14 cellular contexts compared by ENCODE assay signal in the genomic region with DNA sequence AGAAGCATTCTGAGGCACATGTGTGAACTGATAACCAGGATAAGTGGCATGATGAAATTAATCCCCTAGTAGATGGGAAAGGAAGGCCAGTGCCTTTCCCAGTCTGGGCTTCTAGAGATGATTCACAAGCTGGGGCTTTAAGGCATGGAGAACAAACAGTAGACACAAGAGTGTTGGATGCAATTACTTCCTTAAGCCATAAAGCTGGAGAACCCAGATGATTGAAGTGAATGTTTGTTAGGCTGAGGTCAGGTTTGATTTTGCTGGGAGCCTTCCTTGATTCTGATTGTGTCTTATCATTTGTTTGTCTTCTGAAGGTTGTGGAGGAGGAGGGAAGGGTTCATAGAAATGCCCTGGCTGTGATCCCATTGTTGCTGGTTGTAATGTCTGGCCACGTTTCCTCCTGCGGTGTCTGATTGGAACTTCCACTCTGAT.
DNase-seq lines count a peak whose midpoint lies in the region; ATAC-seq and TF ChIP-seq lines count a peak whose summit lies in the region.
"Had no signal": no experiment of that assay in that cellular context is flagged by ENCODE, and none has a peak within 500 bp of the region (broad histone marks: within the 10 kb centered on the region; RNA-seq: fewer than 3 reads in every experiment).

No MANE protein-coding gene starts in this region.

- no peak overlapping the region for H4K8ac ChIP-seq in IMR-90 (ENCODE audit: low read depth in 2 of 2, low read length in 2 of 2)

- WGBS in IMR-90 (ENCODE audit: extremely low coverage in 2 of 2, insufficient read length in 1 of 2), 2 experiments = no CpG with 5 or more reads among the region's 2 CpGs

- H3K27me3 ChIP-seq in IMR-90 (ENCODE audit: control insufficient read depth, insufficient read depth, low read length) = peaks cover 4% of the 10 kb centered on the region; the same call in 1 of the 2 replicates
- H3K27me3 ChIP-seq: adrenal gland had no signal

- no peak overlapping the region for H3K14ac ChIP-seq in IMR-90 (replicated peaks; ENCODE audit: low read depth, low read length)

- no peak for TF ChIP-seq CTCF in IMR-90 (conservative IDR thresholded peaks at IDR 0.05; ENCODE audit: low read depth, low read length)
- no peak for TF ChIP-seq CTCF in epithelial cell of esophagus (IDR thresholded peaks at IDR 0.05; ENCODE audit: insufficient read depth, low read depth, low read length, missing control alignments)
- TF ChIP-seq CTCF in nephron (IDR thresholded peaks at IDR 0.05; ENCODE audit: unreplicated experiment in 3 of 3) = no peak

- no peak overlapping the region for H3K27ac ChIP-seq in IMR-90 (ENCODE audit: insufficient read depth, low read length)

- no peak overlapping the region for H2BK120ac ChIP-seq in IMR-90 (ENCODE audit: low read depth, low read length)

- H3K4me3 Mint-ChIP-seq in nephron = no peak overlapping the region
- H3K4me3 Mint-ChIP-seq in activated naive CD8-positive, alpha-beta T cell treated with anti-CD3 and anti-CD28 coated beads for 36 hours = no peak overlapping the region
- H3K4me3 Mint-ChIP-seq: CD8-positive, alpha-beta T cell had no signal

- H2AK5ac ChIP-seq in IMR-90 (ENCODE audit: low read depth, low read length) = no peak overlapping the region

- H3K23ac ChIP-seq in IMR-90 (ENCODE audit: low read depth, low read length) = no peak overlapping the region

- H3K4me2 ChIP-seq in IMR-90 (ENCODE audit: low read depth, low read length) = no peak overlapping the region

- H2BK20ac ChIP-seq in IMR-90 (ENCODE audit: low read depth, low read length) = no peak overlapping the region

- H2BK15ac ChIP-seq in IMR-90 (ENCODE audit: low read depth, low read length) = no peak overlapping the region

- no peak for TF ChIP-seq POLR2A in IMR-90 (IDR thresholded peaks at IDR 0.05; ENCODE audit: low read depth, low read length)

- in situ Hi-C loops in IMR-90 (cut with MboI; ENCODE audit: low sequenced_read_pairs) = no loop called here

- no peak overlapping the region for H3K18ac ChIP-seq in IMR-90 (ENCODE audit: low read depth, low read length)

- intact Hi-C loops in IMR-90 (cut with micrococcal nuclease) = no loop called here

- H4K91ac ChIP-seq in IMR-90 (ENCODE audit: insufficient read depth, low read depth, low read length) = no peak overlapping the region

- peak; percentile 40 for DNase-seq in DMS53 (lab: John Stamatoyannopoulos, UW)
- DNase-seq in IMR-90 = peak; percentile 64
- peak; percentile 59 for DNase-seq in epithelial cell of esophagus (ENCODE audit: low read depth)
- no peak for DNase-seq in activated CD4-positive, alpha-beta T cell treated with anti-CD3 and anti-CD28 coated beads for 4 hours
- DNase-seq in activated naive CD8-positive, alpha-beta T cell treated with anti-CD3 and anti-CD28 coated beads for 36 hours = no peak
- DNase-seq in retina = no peak
- DNase-seq: CD8-positive, alpha-beta T cell; NCI-H1048; stimulated activated CD4-positive, alpha-beta T cell treated with anti-CD3 and anti-CD28 coated beads, Interleukin-4, amount 100 ng/mL, for 4 hours; stimulated activated naive CD8-positive, alpha-beta T cell treated with anti-CD3 and anti-CD28 coated beads, Interleukin-15, Interleukin-2, amounts not matched to agents 100 U/mL and 50 U/mL, for 24 hours had no signal

- no peak overlapping the region for H2BK5ac ChIP-seq in IMR-90 (ENCODE audit: low read depth, low read length, poor library complexity, severe bottlenecking)

- H4K20me1 ChIP-seq in IMR-90 (ENCODE audit: insufficient read depth, low read length) = no peaks in the 10 kb centered on the region

- H3K4ac ChIP-seq in IMR-90 (ENCODE audit: low read depth, low read length) = no peak overlapping the region

- no peak overlapping the region for H2AFZ ChIP-seq in IMR-90 (replicated peaks; ENCODE audit: low read length, poor library complexity)

- H3K9me1 ChIP-seq in IMR-90 (ENCODE audit: insufficient read depth, low read length) = no peaks in the 10 kb centered on the region

- TF ChIP-seq RAD21 in IMR-90 (IDR thresholded peaks at IDR 0.05; ENCODE audit: low read length) = no peak

- H3K36me3 Mint-ChIP-seq in nephron (ENCODE audit: low read depth) = no peaks in the 10 kb centered on the region
- H3K36me3 Mint-ChIP-seq in activated naive CD8-positive, alpha-beta T cell treated with anti-CD3 and anti-CD28 coated beads for 36 hours = peaks cover 2% of the 10 kb centered on the region
- H3K36me3 Mint-ChIP-seq: CD8-positive, alpha-beta T cell had no signal

- ATAC-seq in IMR-90 (ENCODE audit: low read depth) (peak; percentile 32; the same call in 1 of the 2 replicates), GM19351 (IDR thresholded peaks at IDR 0.05; ENCODE audit: unreplicated experiment) (no peak)
- ATAC-seq: CD8-positive, alpha-beta T cell; stimulated activated naive CD8-positive, alpha-beta T cell treated with anti-CD3 and anti-CD28 coated beads, Interleukin-15, Interleukin-2, amounts not matched to agents 100 U/mL and 50 U/mL, for 24 hours had no signal

- no peak overlapping the region for H2AK9ac ChIP-seq in IMR-90 (replicated peaks; ENCODE audit: low read depth, low read length, poor library complexity)

- H3K4me1 ChIP-seq in IMR-90 (ENCODE audit: control insufficient read depth, insufficient read depth, low read length) = no peaks in the 10 kb centered on the region

- H3K4me3 ChIP-seq in IMR-90 (ENCODE audit: insufficient read depth, low read depth, low read length) = no peak overlapping the region
- H3K4me3 ChIP-seq in epithelial cell of esophagus (ENCODE audit: low read length) = no peak overlapping the region
- H3K4me3 ChIP-seq: adrenal gland, lung had no signal

- H3K36me3 ChIP-seq in IMR-90 (ENCODE audit: control insufficient read depth, insufficient read depth, low read length) = no peaks in the 10 kb centered on the region
- H3K36me3 ChIP-seq: adrenal gland had no signal

- H3K27ac Mint-ChIP-seq in nephron = peak overlapping the region; percentile 15 to 57 (median 42)
- H3K27ac Mint-ChIP-seq in activated naive CD8-positive, alpha-beta T cell treated with anti-CD3 and anti-CD28 coated beads for 36 hours = no peak overlapping the region
- H3K27ac Mint-ChIP-seq: CD8-positive, alpha-beta T cell had no signal

- H4K5ac ChIP-seq in IMR-90 (ENCODE audit: low read depth, low read length) = no peak overlapping the region

- peaks cover 40% of the 10 kb centered on the region for H3K4me1 Mint-ChIP-seq in nephron
- H3K4me1 Mint-ChIP-seq in activated naive CD8-positive, alpha-beta T cell treated with anti-CD3 and anti-CD28 coated beads for 36 hours = no peaks in the 10 kb centered on the region

- no TSS peak for BruUV-seq in IMR-90 (replicated peaks; lab: Mats Ljungman, UMichigan)

- H3K56ac ChIP-seq in IMR-90 (ENCODE audit: extremely low read depth, insufficient read depth, low read length) = no peak overlapping the region

- no peaks in the 10 kb centered on the region for H3K9me3 Mint-ChIP-seq in nephron
- H3K9me3 Mint-ChIP-seq in activated naive CD8-positive, alpha-beta T cell treated with anti-CD3 and anti-CD28 coated beads for 36 hours = peaks cover 2% of the 10 kb centered on the region
- H3K9me3 Mint-ChIP-seq: CD8-positive, alpha-beta T cell had no signal

- H3K27me3 Mint-ChIP-seq in nephron (ENCODE audit: low read depth) = peaks cover 4% of the 10 kb centered on the region
- peaks cover 14% of the 10 kb centered on the region for H3K27me3 Mint-ChIP-seq in activated naive CD8-positive, alpha-beta T cell treated with anti-CD3 and anti-CD28 coated beads for 36 hours

- H3K9me3 ChIP-seq in IMR-90 (ENCODE audit: control insufficient read depth, insufficient read depth, low read length) = no peaks in the 10 kb centered on the region
- H3K9me3 ChIP-seq: adrenal gland had no signal

- H3K9ac ChIP-seq in IMR-90 (ENCODE audit: low read depth, low read length) = no peak overlapping the region

- POLR2A ChIA-PET in IMR-90 (lab: Charles Lee; ENCODE audit: unreplicated experiment) = no interaction called here

- H3K79me1 ChIP-seq in IMR-90 (ENCODE audit: low read depth in 1 of 2, low read length in 2 of 2) = no peaks in the 10 kb centered on the region

- dilution Hi-C loops in IMR-90 (cut with HindIII; ENCODE audit: low sequenced_read_pairs, unreplicated experiment) = no loop called here

- CTCF ChIA-PET in IMR-90 (lab: Yijun Ruan, JAX) = no interaction called here

TF ChIP-seq in IMR-90, 13 proteins besides CTCF, POLR2A, EP300 and RAD21:
- TF ChIP-seq BHLHE40 (IDR thresholded peaks at IDR 0.05; ENCODE audit: low read depth, low read length) (0 out of 2 replicates have a peak, but pooled peaks have one; percentile 16), MAZ (IDR thresholded peaks at IDR 0.05; ENCODE audit: borderline replicate concordance, low read depth, low read length) (no peak)

Comparison
In these comparisons a context has a peak if more than half of its experiments do, and no peak if none do; other contexts are left out.
1. DNase-seq: peak in DMS53 (single experiment), IMR-90 (single experiment) and epithelial cell of esophagus (single experiment); none in activated CD4-positive, alpha-beta T cell treated with anti-CD3 and anti-CD28 coated beads for 4 hours (0 of 2), activated naive CD8-positive, alpha-beta T cell treated with anti-CD3 and anti-CD28 coated beads for 36 hours (single experiment) and retina (single experiment).